In genomic region chr5:43041669-43042175, GRCh38 we compare ENCODE assay signal across 1 cellular context.
TF ChIP-seq lines count a peak whose summit lies in the region.

No MANE protein-coding gene starts in this region.

TF ChIP-seq in HepG2, 621 proteins besides CTCF, POLR2A, EP300 and RAD21 (continued from another document and continues in another):
- TF ChIP-seq REST (IDR thresholded peaks at IDR 0.05; ENCODE audit: borderline replicate concordance in 1 of 2, low read depth in 1 of 2, low read length in 2 of 2) (no peak), ZNF790 (CRISPR knock-in tag; IDR thresholded peaks at IDR 0.05; ENCODE audit: borderline replicate concordance) (no peak), ZFP41 (CRISPR knock-in tag; IDR thresholded peaks at IDR 0.05; ENCODE audit: borderline replicate concordance) (no peak), ZMAT3 (CRISPR knock-in tag; conservative IDR thresholded peaks at IDR 0.05) (no peak; the same call in 1 of the 2 replicates), ESRRA (CRISPR knock-in tag; IDR thresholded peaks at IDR 0.05; ENCODE audit: low read depth) (no peak), ZNF276 (CRISPR knock-in tag; IDR thresholded peaks at IDR 0.05; ENCODE audit: low read depth) (no peak), ZNF362 (CRISPR knock-in tag; IDR thresholded peaks at IDR 0.05; ENCODE audit: borderline replicate concordance) (no peak), ZNF280D (CRISPR knock-in tag; IDR thresholded peaks at IDR 0.05) (no peak), ZBTB7B (CRISPR knock-in tag; IDR thresholded peaks at IDR 0.05) (no peak), HNF1A (IDR thresholded peaks at IDR 0.05; ENCODE audit: low read depth) (no peak), HNF1A (CRISPR knock-in tag; IDR thresholded peaks at IDR 0.05; ENCODE audit: borderline replicate concordance) (no peak), HMGXB4 (CRISPR knock-in tag; IDR thresholded peaks at IDR 0.05; ENCODE audit: borderline replicate concordance in 1 of 2, low read depth in 1 of 2) (peak in 1 of 2 experiments; percentile 82; a peak in 1 of 4 replicates), ZXDC (CRISPR knock-in tag; IDR thresholded peaks at IDR 0.05) (peak; percentile 68; the same call in 1 of the 2 replicates), ZNF260 (CRISPR knock-in tag; IDR thresholded peaks at IDR 0.05; ENCODE audit: borderline replicate concordance, low read depth) (no peak), ZNF605 (CRISPR knock-in tag; IDR thresholded peaks at IDR 0.05) (no peak; the same call in none of the 2 replicates), KDM5B (CRISPR knock-in tag; IDR thresholded peaks at IDR 0.05; ENCODE audit: borderline replicate concordance) (no peak), TRAFD1 (CRISPR knock-in tag; IDR thresholded peaks at IDR 0.05; ENCODE audit: borderline replicate concordance) (peak; percentile 32; the same call in 1 of the 2 replicates), JDP2 (CRISPR knock-in tag; IDR thresholded peaks at IDR 0.05; ENCODE audit: borderline replicate concordance) (no peak), SNAPC4 (CRISPR knock-in tag; IDR thresholded peaks at IDR 0.05) (no peak), ZNF552 (CRISPR knock-in tag; IDR thresholded peaks at IDR 0.05; ENCODE audit: borderline replicate concordance) (no peak)
